Comparison of ENCODE assay signal across 14 cellular contexts in genomic region chr1:226784081-226785049, GRCh38. TPM values are rescaled to one million over a fixed set of nuclear protein-coding genes. Genes with fewer than 3 reads are reported as not detected.
A peak's percentile ranks its signal among the peaks of the same experiment; 100 is the strongest.
DNase-seq lines count a peak whose midpoint lies in the region; ATAC-seq and TF ChIP-seq lines count a peak whose summit lies in the region.
"Had no signal": no experiment of that assay in that cellular context is flagged by ENCODE, and none has a peak within 500 bp of the region (broad histone marks: within the 10 kb centered on the region; RNA-seq: fewer than 3 reads in every experiment).

No MANE protein-coding gene starts in this region.

- H3K27me3 Mint-ChIP-seq in natural killer cell (ENCODE audit: low read depth in 2 of 2): no peaks in the 10 kb centered on the region
- H3K27me3 Mint-ChIP-seq: T-cell had no signal

- no peak overlapping the region for H3K4me3 Mint-ChIP-seq in natural killer cell
- H3K4me3 Mint-ChIP-seq: activated CD4-positive, alpha-beta T cell treated with anti-CD3 and anti-CD28 coated beads, Interleukin-2, amount 10 ng/mL, durations not matched to agents 24 days and 14 days; T-cell had no signal

- DNase-seq in G401 (ENCODE audit: low spot score) (peak; percentile 2), NCI-H748 (lab: John Stamatoyannopoulos, UW; ENCODE audit: unreplicated experiment) (peak; percentile 95), nucleus accumbens (lab: John Stamatoyannopoulos, UW) (peak in 43 of 56 donors; percentile 10 to 82 (median 55)), natural killer cell (no peak)
- DNase-seq: activated CD4-positive, alpha-beta T cell treated with anti-CD3 and anti-CD28 coated beads, Interleukin-2, amount 10 ng/mL, durations not matched to agents 24 days and 14 days; activated naive CD4-positive, alpha-beta T cell treated with anti-CD3 and anti-CD28 coated beads, Interleukin-2, amount 50 U/mL, for 16 hours; NCI-H526 treated with DMSO at 0.1 percent for 48 hours; stimulated activated CD4-positive, alpha-beta T cell treated with anti-CD3 and anti-CD28 coated beads, Interleukin-2, amount 100 ng/mL, for 24 hours; T-cell had no signal

- H3K27ac Mint-ChIP-seq in natural killer cell: no peak overlapping the region
- H3K27ac Mint-ChIP-seq: activated CD4-positive, alpha-beta T cell treated with anti-CD3 and anti-CD28 coated beads, Interleukin-2, amount 10 ng/mL, durations not matched to agents 24 days and 14 days; T-cell had no signal

- peak; percentile 90 for ATAC-seq in esophagus mucosa
- ATAC-seq in natural killer cell: no peak
- ATAC-seq in HG02798 (IDR thresholded peaks at IDR 0.05; ENCODE audit: poor library complexity, unreplicated experiment): no peak
- ATAC-seq in GM21825 (IDR thresholded peaks at IDR 0.05; ENCODE audit: unreplicated experiment): no peak
- ATAC-seq in GM21447 (IDR thresholded peaks at IDR 0.05; ENCODE audit: unreplicated experiment): no peak
- ATAC-seq: K562, T-cell had no signal

- in situ Hi-C loops in G401 (cut with HindIII; ENCODE audit: low sequenced_read_pairs): no loop called here

- no peak for TF ChIP-seq CTCF in natural killer cell (IDR thresholded peaks at IDR 0.05)

- peaks cover 0 to 7% of the 10 kb centered on the region in 2 donors for H3K4me1 Mint-ChIP-seq in natural killer cell

- H3K36me3 Mint-ChIP-seq in natural killer cell: no peaks in the 10 kb centered on the region
- H3K36me3 Mint-ChIP-seq: T-cell had no signal

- intact Hi-C loops in natural killer cell (cut with micrococcal nuclease): no loop called here

- no peaks in the 10 kb centered on the region for H3K9me3 Mint-ChIP-seq in natural killer cell
- H3K9me3 Mint-ChIP-seq: activated CD4-positive, alpha-beta T cell treated with anti-CD3 and anti-CD28 coated beads, Interleukin-2, amount 10 ng/mL, durations not matched to agents 24 days and 14 days; T-cell had no signal

RNA-seq across cellular contexts. Expression of gene ITPKB, which starts 45.3 kb away (rescaled TPM):
- total RNA-seq in G401 (2014; rRNA removed; shearing (Covaris generic)): 11.4 and 15.2 TPM in 2 replicates
- total RNA-seq in esophagus mucosa: 10.9 TPM
- 100 to 1,000 TPM in 1 of 3 donors, 10 to 100 TPM in 2; 92.2 to 133 (median 99.0) TPM for total RNA-seq in natural killer cell
